ENCODE assay signal across 37 cellular contexts in the genomic region with DNA sequence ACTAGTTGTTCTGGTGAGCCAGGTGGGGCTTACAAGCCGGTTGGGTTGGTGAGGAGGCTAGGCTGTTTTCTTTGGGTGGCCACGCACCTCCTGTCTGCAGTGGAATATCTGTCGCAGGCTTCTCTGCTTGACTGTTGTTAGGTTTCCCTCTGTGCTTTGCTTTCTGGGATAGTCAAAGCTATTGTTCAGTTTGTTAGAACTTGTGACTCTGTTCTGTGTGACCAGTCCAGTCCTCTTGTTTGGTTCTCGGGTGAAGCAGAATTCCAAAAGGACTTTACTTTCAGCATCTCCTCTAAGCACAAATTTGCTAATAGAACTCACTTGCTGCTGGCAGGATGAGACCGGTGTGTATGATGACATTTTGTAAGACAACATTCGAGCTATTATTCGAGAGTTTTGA.
"Had no signal": no experiment of that assay in that cellular context is flagged by ENCODE, and none has a peak within 500 bp of the region (broad histone marks: within the 10 kb centered on the region; RNA-seq: fewer than 3 reads in every experiment).

No MANE protein-coding gene starts in this region.

- H3K36me3 Mint-ChIP-seq: activated CD4-positive, alpha-beta memory T cell treated with anti-CD3 and anti-CD28 coated beads for 36 hours; activated naive CD4-positive, alpha-beta T cell treated with anti-CD3 and anti-CD28 coated beads, Interleukin-2, amount 50 U/mL, for 72 hours had no signal

- H3K36me3 ChIP-seq: brain microvascular endothelial cell, Peyer's patch, SJSA1 had no signal

- H3K9ac ChIP-seq: KMS-11, SK-N-SH had no signal

- H3K27me3 Mint-ChIP-seq: activated B cell treated with CpG ODN at 0.5 μM for 24 hours had no signal

- H3K9me3 Mint-ChIP-seq: activated B cell treated with CpG ODN at 0.5 μM for 24 hours; activated CD4-positive, alpha-beta memory T cell treated with anti-CD3 and anti-CD28 coated beads for 36 hours; activated naive CD4-positive, alpha-beta T cell treated with anti-CD3 and anti-CD28 coated beads for 36 hours; activated naive CD4-positive, alpha-beta T cell treated with anti-CD3 and anti-CD28 coated beads, Interleukin-2, amount 50 U/mL, for 72 hours; activated naive CD8-positive, alpha-beta T cell treated with anti-CD3 and anti-CD28 coated beads, Interleukin-2, amount 50 U/mL, for 24 hours; activated T-cell treated with anti-CD3 and anti-CD28 coated beads, Interleukin-2, amount 50 U/mL, for 4 hours; activated T-helper 1 cell treated with anti-CD3 and anti-CD28 coated beads, Interleukin-12 subunit alpha, Interleukin-12 subunit beta, Interleukin-2, Interleukin-4 antibody, amounts not matched to agents 30 ng/mL and 10 ng/mL and 1 ng/mL, durations not matched to agents 14 hours and 24 hours and 36 hours; T-helper 1 cell treated with Interleukin-12 subunit alpha and Interleukin-12 subunit beta and Interleukin-4 antibody, amounts not matched to agents 30 μg/mL and 1 μg/mL, for 36 hours had no signal

- H3K27me3 ChIP-seq: brain microvascular endothelial cell, Peyer's patch had no signal

- H3K4me3 Mint-ChIP-seq: activated B cell treated with CpG ODN at 0.5 μM for 24 hours; activated CD4-positive, alpha-beta memory T cell treated with anti-CD3 and anti-CD28 coated beads for 36 hours; activated naive CD4-positive, alpha-beta T cell treated with anti-CD3 and anti-CD28 coated beads for 36 hours; activated naive CD8-positive, alpha-beta T cell treated with anti-CD3 and anti-CD28 coated beads, Interleukin-2, amount 50 U/mL, for 24 hours; activated T-cell treated with anti-CD3 and anti-CD28 coated beads, Interleukin-2, amount 50 U/mL, for 4 hours; activated T-helper 1 cell treated with anti-CD3 and anti-CD28 coated beads, Interleukin-12 subunit alpha, Interleukin-12 subunit beta, Interleukin-2, Interleukin-4 antibody, amounts not matched to agents 30 ng/mL and 10 ng/mL and 1 ng/mL, durations not matched to agents 14 hours and 24 hours and 36 hours; T-helper 1 cell treated with Interleukin-12 subunit alpha and Interleukin-12 subunit beta and Interleukin-4 antibody, amounts not matched to agents 30 μg/mL and 1 μg/mL, for 36 hours had no signal

- H3K27ac Mint-ChIP-seq: activated B cell treated with CpG ODN at 0.5 μM for 24 hours; activated CD4-positive, alpha-beta memory T cell treated with anti-CD3 and anti-CD28 coated beads for 36 hours; activated naive CD4-positive, alpha-beta T cell treated with anti-CD3 and anti-CD28 coated beads for 36 hours; activated naive CD4-positive, alpha-beta T cell treated with anti-CD3 and anti-CD28 coated beads, Interleukin-2, amount 50 U/mL, for 72 hours; activated naive CD8-positive, alpha-beta T cell treated with anti-CD3 and anti-CD28 coated beads, Interleukin-2, amount 50 U/mL, for 24 hours; activated T-helper 1 cell treated with anti-CD3 and anti-CD28 coated beads, Interleukin-12 subunit alpha, Interleukin-12 subunit beta, Interleukin-2, Interleukin-4 antibody, amounts not matched to agents 30 ng/mL and 10 ng/mL and 1 ng/mL, durations not matched to agents 14 hours and 24 hours and 36 hours; T-helper 1 cell treated with Interleukin-12 subunit alpha and Interleukin-12 subunit beta and Interleukin-4 antibody, amounts not matched to agents 30 μg/mL and 1 μg/mL, for 36 hours had no signal

- H3K27ac ChIP-seq: brain microvascular endothelial cell, KMS-11, Peyer's patch, SJSA1, VCaP had no signal

- DNase-seq: activated B cell treated with CpG ODN at 0.5 μM for 24 hours; activated CD4-positive, alpha-beta memory T cell treated with anti-CD3 and anti-CD28 coated beads for 36 hours; activated CD4-positive, alpha-beta T cell treated with anti-CD3 and anti-CD28 coated beads for 4 hours; activated CD4-positive, alpha-beta T cell treated with anti-CD3 and anti-CD28 coated beads, Interleukin-2, amount 50 U/mL, for 1 hour; activated CD4-positive, CD25-positive, alpha-beta regulatory T cell treated with anti-CD3 and anti-CD28 coated beads, Interleukin-2, amount 50 U/mL, for 72 hours; activated CD8-positive, alpha-beta memory T cell treated with anti-CD3 and anti-CD28 coated beads, Interleukin-2, amount 50 U/mL, for 4 hours; activated gamma-delta T cell treated with Interleukin-2 at 50 U/mL for 16 hours; activated naive CD4-positive, alpha-beta T cell treated with anti-CD3 and anti-CD28 coated beads for 36 hours; activated naive CD8-positive, alpha-beta T cell treated with anti-CD3 and anti-CD28 coated beads, Interleukin-2, amount 50 U/mL, for 24 hours; activated T-cell treated with anti-CD3 and anti-CD28 coated beads for 4 hours; activated T-cell treated with anti-CD3 and anti-CD28 coated beads, Interleukin-2, amount 50 U/mL, for 4 hours; brain microvascular endothelial cell; central memory CD4-positive, alpha-beta T cell; MM.1S; MV-4-11; NCI-H1092 treated with DMSO at 0.1 percent for 48 hours; NCI-H1417; NCI-H146; NCI-H187; NCI-H2029 treated with DMSO at 0.1 percent for 48 hours; NCI-H2107; NCI-H2171; NCI-H510A; NCI-H526; NCI-H748 treated with DMSO at 0.1 percent for 48 hours; NK-92 treated with Interleukin-12 subunit alpha and Interleukin-12 subunit beta, amount 100 ng/mL, for 24 hours; PC-3; Peyer's patch; RPMI8226; SHP77 treated with DMSO at 0.1 percent for 48 hours; SK-N-SH had no signal

- H3K4me1 ChIP-seq: Peyer's patch, SJSA1 had no signal

- H3K9me3 ChIP-seq: Peyer's patch, SJSA1, SK-N-SH had no signal

- H3K4me3 ChIP-seq: Peyer's patch, SJSA1 had no signal

- H3K4me2 ChIP-seq: KMS-11, SK-N-SH had no signal

- H3K4me1 Mint-ChIP-seq: activated B cell treated with CpG ODN at 0.5 μM for 24 hours; activated naive CD8-positive, alpha-beta T cell treated with anti-CD3 and anti-CD28 coated beads, Interleukin-2, amount 50 U/mL, for 24 hours had no signal
